ENCODE assay signal across 10 cellular contexts in genomic region chr10:48671914-48672595, GRCh38. TPM values are rescaled to one million over a fixed set of nuclear protein-coding genes. Genes with fewer than 3 reads are reported as not detected.
DNase-seq lines count a peak whose midpoint lies in the region; ATAC-seq and TF ChIP-seq lines count a peak whose summit lies in the region.
"Had no signal": no experiment of that assay in that cellular context is flagged by ENCODE, and none has a peak within 500 bp of the region (broad histone marks: within the 10 kb centered on the region; RNA-seq: fewer than 3 reads in every experiment).

No MANE protein-coding gene starts in this region.

- H3K4me1 Mint-ChIP-seq in WTC11: peaks cover 5% of the 10 kb centered on the region
- H3K4me1 Mint-ChIP-seq in activated naive CD4-positive, alpha-beta T cell treated with anti-CD3 and anti-CD28 coated beads, Interleukin-2, amount 10 ng/mL, durations not matched to agents 7 days and 5 days: no peaks in the 10 kb centered on the region

- no peaks in the 10 kb centered on the region for H3K9me3 ChIP-seq in BLaER1
- H3K9me3 ChIP-seq: sigmoid colon had no signal

- peak overlapping the region; percentile 61 for H3K9ac ChIP-seq in BLaER1

- no peaks in the 10 kb centered on the region for H3K36me3 ChIP-seq in BLaER1
- H3K36me3 ChIP-seq: sigmoid colon had no signal

- peak overlapping the region; percentile 85 for H3K27ac ChIP-seq in BLaER1
- H3K27ac ChIP-seq: sigmoid colon had no signal

- POLR2A ChIA-PET in WTC11 (lab: Charles Lee): no interaction called here

- H3K4me3 Mint-ChIP-seq in WTC11: no peak overlapping the region
- H3K4me3 Mint-ChIP-seq in activated naive CD4-positive, alpha-beta T cell treated with anti-CD3 and anti-CD28 coated beads, Interleukin-2, amount 10 ng/mL, durations not matched to agents 7 days and 5 days: no peak overlapping the region

- no peak overlapping the region for H3K27ac Mint-ChIP-seq in WTC11
- H3K27ac Mint-ChIP-seq in activated naive CD4-positive, alpha-beta T cell treated with anti-CD3 and anti-CD28 coated beads, Interleukin-2, amount 10 ng/mL, durations not matched to agents 7 days and 5 days: no peak overlapping the region

- ATAC-seq in GM19043 (IDR thresholded peaks at IDR 0.05; ENCODE audit: low read depth, unreplicated experiment): peak; percentile 40
- peak; percentile 51 for ATAC-seq in HG02885 (IDR thresholded peaks at IDR 0.05; ENCODE audit: poor library complexity, unreplicated experiment)
- ATAC-seq in WTC11: peak; percentile 25

- peaks cover 61% of the 10 kb centered on the region for H3K4me1 ChIP-seq in BLaER1
- H3K4me1 ChIP-seq: sigmoid colon had no signal

- no peaks in the 10 kb centered on the region for H4K20me1 ChIP-seq in BLaER1

- CTCF ChIA-PET in WTC11 (lab: Charles Lee): interaction anchor here (2.6 kb wide), 1 partner anchor 15 kb away, joined by 25 read pairs; no protein-coding TSS in a partner anchor
- CTCF ChIA-PET in activated naive CD4-positive, alpha-beta T cell treated with anti-CD3 and anti-CD28 coated beads, Interleukin-2, amount 10 ng/mL, durations not matched to agents 7 days and 5 days (lab: Charles Lee): no interaction called here

- H3K36me3 Mint-ChIP-seq in WTC11: no peaks in the 10 kb centered on the region
- H3K36me3 Mint-ChIP-seq in activated naive CD4-positive, alpha-beta T cell treated with anti-CD3 and anti-CD28 coated beads, Interleukin-2, amount 10 ng/mL, durations not matched to agents 7 days and 5 days: no peaks in the 10 kb centered on the region

- H3K4me2 ChIP-seq in BLaER1: peak overlapping the region; percentile 90

- no peak for TF ChIP-seq CTCF in WTC11 (IDR thresholded peaks at IDR 0.05)

- peaks cover 12% of the 10 kb centered on the region for H3K9me3 Mint-ChIP-seq in WTC11
- no peaks in the 10 kb centered on the region for H3K9me3 Mint-ChIP-seq in activated naive CD4-positive, alpha-beta T cell treated with anti-CD3 and anti-CD28 coated beads, Interleukin-2, amount 10 ng/mL, durations not matched to agents 7 days and 5 days

- H3K27me3 ChIP-seq in BLaER1: no peaks in the 10 kb centered on the region

- peak overlapping the region; percentile 55 for H3K4me3 ChIP-seq in BLaER1
- H3K4me3 ChIP-seq: sigmoid colon had no signal

- DNase-seq in WTC11 (ENCODE audit: low spot score) (no peak), RPMI8226 (no peak), NCI-H510A treated with DMSO at 0.1 percent for 48 hours (lab: John Stamatoyannopoulos, UW) (no peak), COLO829 (ENCODE audit: low spot score) (no peak)
- no peak for DNase-seq in activated naive CD4-positive, alpha-beta T cell treated with anti-CD3 and anti-CD28 coated beads, Interleukin-2, amount 10 ng/mL, durations not matched to agents 7 days and 5 days
- DNase-seq: kidney glomerular epithelial cell, sigmoid colon had no signal

- peaks cover 5% of the 10 kb centered on the region; the same call in 1 of the 2 replicates for H3K27me3 Mint-ChIP-seq in WTC11 (ENCODE audit: low read depth)
- H3K27me3 Mint-ChIP-seq in activated naive CD4-positive, alpha-beta T cell treated with anti-CD3 and anti-CD28 coated beads, Interleukin-2, amount 10 ng/mL, durations not matched to agents 7 days and 5 days: peaks cover 4% of the 10 kb centered on the region

TF ChIP-seq in WTC11, 78 proteins besides CTCF, POLR2A, EP300 and RAD21:
- TF ChIP-seq USF1 (CRISPR knock-in tag; IDR thresholded peaks at IDR 0.05) (no peak), ATF1 (CRISPR knock-in tag; IDR thresholded peaks at IDR 0.05) (no peak), SP1 (CRISPR knock-in tag; conservative IDR thresholded peaks at IDR 0.05) (0 out of 2 replicates have a peak, but pooled peaks have one; percentile 1)
- TF ChIP-seq, protein P1, sequence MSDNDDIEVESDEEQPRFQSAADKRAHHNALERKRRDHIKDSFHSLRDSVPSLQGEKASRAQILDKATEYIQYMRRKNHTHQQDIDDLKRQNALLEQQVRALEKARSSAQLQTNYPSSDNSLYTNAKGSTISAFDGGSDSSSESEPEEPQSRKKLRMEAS (CRISPR knock-in tag; IDR thresholded peaks at IDR 0.05): no peak

RNA-seq across cellular contexts. Expression of gene WDFY4, which starts 12.6 kb away (rescaled TPM):
- 0.13 to 0.25 TPM (median 0.21 TPM) in 3 replicates for total RNA-seq in WTC11 (2021)
